19 cellular contexts compared by ENCODE assay signal in genomic region chr17:82586576-82587233, GRCh38.
DNase-seq lines count a peak whose midpoint lies in the region; ATAC-seq and TF ChIP-seq lines count a peak whose summit lies in the region.
"Had no signal": no experiment of that assay in that cellular context is flagged by ENCODE, and none has a peak within 500 bp of the region (broad histone marks: within the 10 kb centered on the region; RNA-seq: fewer than 3 reads in every experiment).

No MANE protein-coding gene starts in this region.

- H3K4me2 ChIP-seq in BLaER1: peak overlapping the region; percentile 80

- peak overlapping the region; percentile 61; the same call in 1 of the 2 replicates for H3K9ac ChIP-seq in BLaER1

- peaks cover 45% of the 10 kb centered on the region for H3K36me3 Mint-ChIP-seq in CD8-positive, alpha-beta T cell
- H3K36me3 Mint-ChIP-seq in nephron (ENCODE audit: low read depth): peaks cover 54% of the 10 kb centered on the region

- peaks cover 30% of the 10 kb centered on the region for H4K20me1 ChIP-seq in BLaER1

- CTCF ChIA-PET in CD8-positive, alpha-beta T cell (lab: Charles Lee): no interaction called here

- ATAC-seq in CD8-positive, alpha-beta T cell: no peak
- no peak for ATAC-seq in HG02798 (IDR thresholded peaks at IDR 0.05; ENCODE audit: poor library complexity, unreplicated experiment)
- ATAC-seq: esophagus mucosa, HCT116, left ventricle myocardium superior had no signal

- intact Hi-C loops in CD8-positive, alpha-beta T cell (cut with DNase I, micrococcal nuclease): no loop called here
- intact Hi-C loops in uterus (cut with DNase I; ENCODE audit: low total_unique reads): no loop called here

- H3K4me1 ChIP-seq in BLaER1 (peaks cover 87% of the 10 kb centered on the region), uterus (no peaks in the 10 kb centered on the region)
- peaks cover 2% of the 10 kb centered on the region for H3K4me1 ChIP-seq in CD8-positive, alpha-beta T cell (ENCODE audit: insufficient read depth, low read length)
- H3K4me1 ChIP-seq: prostate gland had no signal

- H3K27ac ChIP-seq in BLaER1 (peak overlapping the region; percentile 75), angular gyrus (ENCODE audit: low read depth, low read length) (peak overlapping the region; percentile 93), brain microvascular endothelial cell (no peak overlapping the region), uterus (no peak overlapping the region)
- no peak overlapping the region for H3K27ac ChIP-seq in CD8-positive, alpha-beta T cell (ENCODE audit: low read depth, low read length)

- TF ChIP-seq CTCF in CD8-positive, alpha-beta T cell (IDR thresholded peaks at IDR 0.05): no peak
- TF ChIP-seq CTCF in nephron (IDR thresholded peaks at IDR 0.05; ENCODE audit: unreplicated experiment in 3 of 3) (no peak), brain microvascular endothelial cell (IDR thresholded peaks at IDR 0.05; ENCODE audit: low read depth, low read length, missing control alignments) (no peak), uterus (IDR thresholded peaks at IDR 0.05) (no peak)

- H3K27me3 ChIP-seq in BLaER1 (no peaks in the 10 kb centered on the region), brain microvascular endothelial cell (replicated peaks) (no peaks in the 10 kb centered on the region), uterus (no peaks in the 10 kb centered on the region)
- no peaks in the 10 kb centered on the region for H3K27me3 ChIP-seq in CD8-positive, alpha-beta T cell (ENCODE audit: insufficient read depth, low read length)
- H3K27me3 ChIP-seq: Peyer's patch had no signal

- DNase-seq in CD8-positive, alpha-beta T cell: no peak
- no peak for DNase-seq in brain microvascular endothelial cell
- DNase-seq in GM03348 (ENCODE audit: low spot score): no peak
- no peak for DNase-seq in uterus
- DNase-seq: activated gamma-delta T cell treated with Interleukin-2 at 50 U/mL for 16 hours, left ventricle myocardium superior, NCI-H1105 treated with DMSO at 0.1 percent for 48 hours, NCI-H2171 treated with DMSO at 0.1 percent for 48 hours, NCI-H748 treated with DMSO at 0.1 percent for 48 hours, trophoblast cell had no signal

- H3K27me3 Mint-ChIP-seq in CD8-positive, alpha-beta T cell (ENCODE audit: low read depth): no peaks in the 10 kb centered on the region
- H3K27me3 Mint-ChIP-seq in nephron (ENCODE audit: low read depth): no peaks in the 10 kb centered on the region

- H3K27ac Mint-ChIP-seq in CD8-positive, alpha-beta T cell: peak overlapping the region; percentile 66
- H3K27ac Mint-ChIP-seq in nephron: peak overlapping the region in 2 of 3 experiments; percentile 59 to 65

- no peak for TF ChIP-seq POLR2A in uterus (IDR thresholded peaks at IDR 0.05)

- H3K9me3 Mint-ChIP-seq in CD8-positive, alpha-beta T cell: no peaks in the 10 kb centered on the region
- H3K9me3 Mint-ChIP-seq in nephron: no peaks in the 10 kb centered on the region

- H3K36me3 ChIP-seq in BLaER1: peaks cover 68% of the 10 kb centered on the region
- no peaks in the 10 kb centered on the region for H3K36me3 ChIP-seq in CD8-positive, alpha-beta T cell (ENCODE audit: insufficient read depth, low read length)
- H3K36me3 ChIP-seq in brain microvascular endothelial cell (replicated peaks): peaks cover 35% of the 10 kb centered on the region
- H3K36me3 ChIP-seq in uterus: no peaks in the 10 kb centered on the region

- peaks cover 2% of the 10 kb centered on the region for H3K4me1 Mint-ChIP-seq in CD8-positive, alpha-beta T cell (ENCODE audit: low read depth)
- peaks cover 5% of the 10 kb centered on the region for H3K4me1 Mint-ChIP-seq in nephron

- no peak overlapping the region for H3K4me3 ChIP-seq in BLaER1
- no peak overlapping the region for H3K4me3 ChIP-seq in CD8-positive, alpha-beta T cell (ENCODE audit: low read depth, low read length)
- no peak overlapping the region for H3K4me3 ChIP-seq in brain microvascular endothelial cell (ENCODE audit: low read depth, low read length)
- no peak overlapping the region for H3K4me3 ChIP-seq in uterus
- H3K4me3 ChIP-seq: Peyer's patch, prostate gland, skin epidermis had no signal

- POLR2A ChIA-PET in CD8-positive, alpha-beta T cell (lab: Charles Lee): no interaction called here

- H3K9me3 ChIP-seq in BLaER1 (no peaks in the 10 kb centered on the region), uterus (no peaks in the 10 kb centered on the region)
- no peaks in the 10 kb centered on the region for H3K9me3 ChIP-seq in CD8-positive, alpha-beta T cell (ENCODE audit: low read length)
- H3K9me3 ChIP-seq: Peyer's patch, prostate gland had no signal

- in situ Hi-C loops in brain microvascular endothelial cell (cut with HindIII; ENCODE audit: low pct_ligation_motif_present, low sequenced_read_pairs): no loop called here

- H3K4me3 Mint-ChIP-seq in CD8-positive, alpha-beta T cell: no peak overlapping the region
- H3K4me3 Mint-ChIP-seq in nephron: no peak overlapping the region

Comparison
In these comparisons a context has a peak if more than half of its experiments do, and no peak if none do; other contexts are left out.
1. H3K27ac ChIP-seq: peak in BLaER1 (single experiment) and angular gyrus (single experiment); none in CD8-positive, alpha-beta T cell (single experiment), brain microvascular endothelial cell (single experiment) and uterus (0 of 2).